22 cellular contexts compared by ENCODE assay signal in genomic region chr7:98974205-98974604, GRCh38.
DNase-seq lines count a peak whose midpoint lies in the region; ATAC-seq and TF ChIP-seq lines count a peak whose summit lies in the region.
"Had no signal": no experiment of that assay in that cellular context is flagged by ENCODE, and none has a peak within 500 bp of the region (broad histone marks: within the 10 kb centered on the region; RNA-seq: fewer than 3 reads in every experiment).

No MANE protein-coding gene starts in this region.

- H3K4me3 ChIP-seq in right atrium auricular region, result no peak overlapping the region
- H3K4me3 ChIP-seq: A549; BLaER1 treated with 17β-estradiol and CSF1 and Interleukin-3, amounts not matched to agents 10 nM and 100 nM had no signal

- no peaks in the 10 kb centered on the region for H3K4me1 ChIP-seq in right atrium auricular region
- H3K4me1 ChIP-seq: A549; BLaER1 treated with 17β-estradiol and CSF1 and Interleukin-3, amounts not matched to agents 10 nM and 100 nM; Caco-2 had no signal

- H3K36me3 Mint-ChIP-seq in neural crest cell (ENCODE audit: low read depth), result peaks cover 22% of the 10 kb centered on the region

- H3K27me3 ChIP-seq in right atrium auricular region, result no peaks in the 10 kb centered on the region
- H3K27me3 ChIP-seq: BLaER1 treated with 17β-estradiol and CSF1 and Interleukin-3, amounts not matched to agents 10 nM and 100 nM had no signal

- peak overlapping the region; percentile 67 to 80 for H3K27ac ChIP-seq in right atrium auricular region
- H3K27ac ChIP-seq: A549; BLaER1 treated with 17β-estradiol and CSF1 and Interleukin-3, amounts not matched to agents 10 nM and 100 nM had no signal

- intact Hi-C loops in left cardiac atrium (cut with DNase I), result no loop called here

- no peaks in the 10 kb centered on the region for H3K9me3 Mint-ChIP-seq in neural crest cell
- H3K9me3 Mint-ChIP-seq: CD4-positive, alpha-beta T cell had no signal

- ATAC-seq in left cardiac atrium (no peak), HG03095 (IDR thresholded peaks at IDR 0.05; ENCODE audit: unreplicated experiment) (no peak), GM21528 (IDR thresholded peaks at IDR 0.05; ENCODE audit: low FRiP score, unreplicated experiment) (no peak)
- ATAC-seq: A549 had no signal

- H3K9me3 ChIP-seq in right atrium auricular region, result no peaks in the 10 kb centered on the region
- H3K9me3 ChIP-seq: A549; BLaER1 treated with 17β-estradiol and CSF1 and Interleukin-3, amounts not matched to agents 10 nM and 100 nM; Caco-2 had no signal

- TF ChIP-seq CTCF in right atrium auricular region (IDR thresholded peaks at IDR 0.05) (no peak), neural crest cell (conservative IDR thresholded peaks at IDR 0.05) (no peak)

- no peaks in the 10 kb centered on the region for H3K27me3 Mint-ChIP-seq in neural crest cell (ENCODE audit: low read depth)
- H3K27me3 Mint-ChIP-seq: CD4-positive, alpha-beta T cell had no signal

- no peak overlapping the region for H3K4me3 Mint-ChIP-seq in neural crest cell
- H3K4me3 Mint-ChIP-seq: CD4-positive, alpha-beta T cell had no signal

- peak; percentile 22 for DNase-seq in activated effector memory CD4-positive, alpha-beta T cell treated with anti-CD3 and anti-CD28 coated beads, Interleukin-2, amount 50 U/mL, for 16 hours
- DNase-seq in activated effector memory CD4-positive, alpha-beta T cell treated with Interleukin-2 at 50 U/mL for 16 hours, result no peak
- no peak for DNase-seq in right atrium auricular region (ENCODE audit: low spot score)
- no peak for DNase-seq in left cardiac atrium
- DNase-seq in neural crest cell (ENCODE audit: low read depth, low spot score), result no peak
- DNase-seq: AML-193; Caco-2; CD4-positive, alpha-beta T cell; GOT3; HCEC 1CT; KBM-7; MV-4-11; NCI-H1105; NCI-H1436 treated with DMSO at 0.1 percent for 48 hours; NCI-H187 treated with DMSO at 0.1 percent for 48 hours; NCI-H2107; NCI-H524 treated with DMSO at 0.1 percent for 48 hours; NCI-H774 had no signal

- H3K4me1 Mint-ChIP-seq in neural crest cell, result no peaks in the 10 kb centered on the region

- H3K36me3 ChIP-seq in right atrium auricular region, result peaks cover 81% of the 10 kb centered on the region

- peak overlapping the region; percentile 78 for H3K27ac Mint-ChIP-seq in neural crest cell (ENCODE audit: unreplicated experiment)
- H3K27ac Mint-ChIP-seq: CD4-positive, alpha-beta T cell had no signal
